11 cellular contexts compared by ENCODE assay signal in genomic region chr1:116763116-116763786, GRCh38. TPM values are rescaled to one million over a fixed set of nuclear protein-coding genes. Genes with fewer than 3 reads are reported as not detected.
DNase-seq lines count a peak whose midpoint lies in the region; ATAC-seq and TF ChIP-seq lines count a peak whose summit lies in the region.
"Had no signal": no experiment of that assay in that cellular context is flagged by ENCODE, and none has a peak within 500 bp of the region (broad histone marks: within the 10 kb centered on the region; RNA-seq: fewer than 3 reads in every experiment).

No MANE protein-coding gene starts in this region.

- peaks cover 11% of the 10 kb centered on the region for H3K9me3 ChIP-seq in adipocyte (ENCODE audit: control insufficient read depth, low read length)
- no peaks in the 10 kb centered on the region for H3K9me3 ChIP-seq in mucosa of descending colon
- H3K9me3 ChIP-seq: neutrophil had no signal

- intact Hi-C loops in mucosa of descending colon (cut with DNase I, micrococcal nuclease), result no loop called here

- no peaks in the 10 kb centered on the region for H3K36me3 ChIP-seq in adipocyte (ENCODE audit: control insufficient read depth, insufficient read depth, low read length, severe bottlenecking)
- no peaks in the 10 kb centered on the region for H3K36me3 ChIP-seq in mucosa of descending colon (ENCODE audit: low read depth)
- H3K36me3 ChIP-seq: neutrophil had no signal

- ATAC-seq in mucosa of descending colon (peak; percentile 37), GM21367 (IDR thresholded peaks at IDR 0.05; ENCODE audit: unreplicated experiment) (no peak)

- H3K4me3 ChIP-seq in adipocyte (ENCODE audit: low read length) (no peak overlapping the region), mucosa of descending colon (no peak overlapping the region)

- H3K27me3 ChIP-seq in adipocyte (replicated peaks; ENCODE audit: control insufficient read depth, insufficient read depth, low read length), result no peaks in the 10 kb centered on the region

- DNase-seq in activated effector memory CD4-positive, alpha-beta T cell treated with anti-CD3 and anti-CD28 coated beads, Interleukin-2, amount 50 U/mL, for 16 hours, result peak; percentile 84
- no peak for DNase-seq in activated effector memory CD4-positive, alpha-beta T cell treated with Interleukin-2 at 50 U/mL for 16 hours
- peak; percentile 47 for DNase-seq in adipocyte (ENCODE audit: low read depth)
- no peak for DNase-seq in mucosa of descending colon
- DNase-seq in stromal cell of bone marrow (ENCODE audit: low read depth), result peak; percentile 45
- no peak for DNase-seq in LoVo (ENCODE audit: low spot score)
- DNase-seq in DMS79 (lab: John Stamatoyannopoulos, UW), result no peak
- DNase-seq: cerebellar nuclear complex, GF-D8 had no signal

- no peak for TF ChIP-seq CTCF in mucosa of descending colon (IDR thresholded peaks at IDR 0.05)

- H3K9ac ChIP-seq in adipocyte (ENCODE audit: low read length), result no peak overlapping the region

- H3K4me1 ChIP-seq in adipocyte (ENCODE audit: control insufficient read depth, insufficient read depth, low read length), result peaks cover 22% of the 10 kb centered on the region
- no peaks in the 10 kb centered on the region for H3K4me1 ChIP-seq in mucosa of descending colon (ENCODE audit: low read depth)

RNA-seq across cellular contexts. Expression of gene CD2, which starts 9.0 kb away (rescaled TPM):
- total RNA-seq in mucosa of descending colon, result 1 to 10 TPM; 4.1 to 7.7 (median 5.4) TPM

Comparison
In these comparisons a context has a peak if more than half of its experiments do, and no peak if none do; other contexts are left out.
1. DNase-seq: peak in activated effector memory CD4-positive, alpha-beta T cell treated with anti-CD3 and anti-CD28 coated beads, Interleukin-2, amount 50 U/mL, for 16 hours (single experiment), adipocyte (single experiment) and stromal cell of bone marrow (single experiment); none in activated effector memory CD4-positive, alpha-beta T cell treated with Interleukin-2 at 50 U/mL for 16 hours (single experiment), mucosa of descending colon (0 of 3), LoVo (single experiment) and DMS79 (single experiment).